ENCODE assay signal across 29 cellular contexts in genomic region chr11:63248966-63249365, GRCh38. TPM values are rescaled to one million over a fixed set of nuclear protein-coding genes. Genes with fewer than 3 reads are reported as not detected.
"Had no signal": no experiment of that assay in that cellular context is flagged by ENCODE, and none has a peak within 500 bp of the region (broad histone marks: within the 10 kb centered on the region; RNA-seq: fewer than 3 reads in every experiment).

No MANE protein-coding gene starts in this region.

- H3K36me3 ChIP-seq: stomach, suprapubic skin, thoracic aorta, thyroid gland, tibial artery, tibial nerve, transverse colon, upper lobe of left lung, upper lobe of right lung, uterus, vagina had no signal

- FAIRE-seq: urothelium cell line had no signal

- H3K4me1 ChIP-seq: stomach, suprapubic skin, testis, thyroid gland, tibial artery, tibial nerve, transverse colon, upper lobe of left lung, upper lobe of right lung, uterus, vagina had no signal

- H3K9me3 ChIP-seq: stomach, suprapubic skin, testis, thoracic aorta, thyroid gland, transverse colon, upper lobe of left lung, upper lobe of right lung, uterus, vagina had no signal

- DNase-seq: stimulated activated CD4-positive, alpha-beta T cell treated with anti-CD3 and anti-CD28 coated beads, Interleukin-2, amount 100 ng/mL, for 48 hours; stimulated activated CD4-positive, alpha-beta T cell treated with anti-CD3 and anti-CD28 coated beads, Interleukin-4, amount 100 ng/mL, for 1 hour; stimulated activated CD4-positive, alpha-beta T cell treated with anti-CD3 and anti-CD28 coated beads, Interleukin-4, amount 100 ng/mL, for 24 hours; stimulated activated CD4-positive, alpha-beta T cell treated with anti-CD3 and anti-CD28 coated beads, Interleukin-4, amount 100 ng/mL, for 4 hours; stimulated activated CD8-positive, alpha-beta memory T cell treated with anti-CD3 and anti-CD28 coated beads, Interleukin-4, amount 100 ng/mL, for 48 hours; stimulated activated naive B cell treated with anti-CD40 and anti-IgM and Interleukin-4, amounts not matched to agents 10 μg/mL and 1 μg/mL and 100 μg/mL, for 72 hours; stimulated activated naive CD4-positive, alpha-beta T cell; stimulated activated naive CD4-positive, alpha-beta T cell treated with Interleukin-2 at 50 U/mL for 16 hours; stimulated activated naive CD8-positive, alpha-beta T cell treated with anti-CD3 and anti-CD28 coated beads, Interleukin-15, amount 100 ng/mL, for 72 hours; stimulated activated naive CD8-positive, alpha-beta T cell treated with anti-CD3 and anti-CD28 coated beads, Interleukin-15, Interleukin-2, amounts not matched to agents 100 U/mL and 50 U/mL, for 24 hours; stomach; substantia nigra; testis; thyroid gland; tibial artery; transverse colon; upper lobe of left lung; upper lobe of right lung; uterus had no signal

- H3K27me3 ChIP-seq: suprapubic skin, testis, thyroid gland, tibial artery, tibial nerve, upper lobe of left lung, upper lobe of right lung, uterus, vagina had no signal

- H3K27ac ChIP-seq: stomach, suprapubic skin, testis, thoracic aorta, thyroid gland, tibial artery, tibial nerve, transverse colon, upper lobe of left lung, upper lobe of right lung, uterus, vagina had no signal

- H3K4me3 ChIP-seq: stomach, suprapubic skin, testis, thoracic aorta, thyroid gland, tibial artery, tibial nerve, transverse colon, upper lobe of left lung, upper lobe of right lung, uterus, vagina had no signal

- ATAC-seq: stimulated activated effector memory CD8-positive, alpha-beta T cell treated with anti-CD3 and anti-CD28 coated beads, Interleukin-12 subunit alpha, Interleukin-12 subunit beta, amount 100 ng/mL, for 72 hours; stimulated activated memory B cell treated with anti-CD40 and anti-IgM and Interleukin-4, amounts not matched to agents 10 μg/mL and 1 μg/mL and 100 μg/mL, for 72 hours; stimulated activated naive B cell treated with anti-CD40 and anti-IgM and Interleukin-4, amounts not matched to agents 10 μg/mL and 1 μg/mL and 100 μg/mL, for 72 hours; stimulated activated naive CD8-positive, alpha-beta T cell treated with anti-CD3 and anti-CD28 coated beads, Interleukin-15, amount 100 ng/mL, for 72 hours; stimulated activated naive CD8-positive, alpha-beta T cell treated with anti-CD3 and anti-CD28 coated beads, Interleukin-15, Interleukin-2, amounts not matched to agents 100 U/mL and 50 U/mL, for 24 hours; upper lobe of right lung had no signal

RNA-seq across cellular contexts. Expression of gene SLC22A25, which starts 5.6 kb away (rescaled TPM):
- total RNA-seq: stomach, suprapubic skin, testis, thoracic aorta, thyroid gland, tibial nerve, transverse colon, upper lobe of left lung, upper lobe of right lung, ureter, urinary bladder, uterus had no signal
- polyA plus RNA-seq: stomach, thymus, urinary bladder had no signal
